21 cellular contexts compared by ENCODE assay signal in the genomic region with DNA sequence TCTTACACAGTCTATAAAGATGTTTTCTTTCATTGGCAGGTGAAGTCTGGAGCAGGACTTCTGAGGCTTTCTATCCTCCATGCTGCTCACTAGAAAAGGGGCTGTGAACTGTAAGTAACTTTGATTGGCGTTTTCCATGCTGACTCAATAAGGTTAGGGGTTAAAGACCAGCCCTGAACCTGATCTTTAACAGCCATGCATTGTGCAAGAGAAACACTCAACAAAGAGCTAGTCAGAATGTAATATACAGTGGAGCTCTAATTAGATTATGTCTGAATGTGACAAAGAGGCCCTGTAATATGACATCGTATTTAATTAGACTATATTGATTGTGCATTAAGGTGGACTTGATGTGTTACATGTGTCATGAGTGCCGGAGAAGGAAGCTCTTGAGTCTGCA.
"Had no signal": no experiment of that assay in that cellular context is flagged by ENCODE, and none has a peak within 500 bp of the region (broad histone marks: within the 10 kb centered on the region; RNA-seq: fewer than 3 reads in every experiment).

No MANE protein-coding gene starts in this region.

- H3K9me3 ChIP-seq: colonic mucosa, neutrophil, pancreas, spleen, thoracic aorta, upper lobe of right lung had no signal

- H3K27ac Mint-ChIP-seq: activated CD8-positive, alpha-beta T cell treated with anti-CD3 and anti-CD28 coated beads for 36 hours; activated T-helper 17 cell treated with anti-CD3 and anti-CD28 coated beads, Interleukin-2, amount 50 U/mL, for 72 hours; stimulated activated naive B cell treated with anti-CD40 and anti-IgM and Interleukin-4, amounts not matched to agents 10 μg/mL and 1 μg/mL and 100 μg/mL, for 72 hours; WTC11 had no signal

- FAIRE-seq: endometrium, frontal cortex, keratinocyte, pancreas, TTC549 had no signal

- DNase-seq: activated CD4-positive, alpha-beta T cell treated with anti-CD3 and anti-CD28 coated beads for 4 hours; activated CD8-positive, alpha-beta T cell treated with anti-CD3 and anti-CD28 coated beads for 36 hours; activated naive CD4-positive, alpha-beta T cell; activated T-cell treated with anti-CD3 and anti-CD28 coated beads, Interleukin-2, amount 50 U/mL, for 1 hour; central memory CD4-positive, alpha-beta T cell; colonic mucosa; head of caudate nucleus; left lung; mammary epithelial cell; pancreas; spleen; stimulated activated naive B cell treated with anti-CD40 and anti-IgM and Interleukin-4, amounts not matched to agents 10 μg/mL and 1 μg/mL and 100 μg/mL, for 72 hours; upper lobe of right lung had no signal

- H3K4me1 ChIP-seq: colonic mucosa, left lung, pancreas, upper lobe of right lung had no signal

- H3K4me1 Mint-ChIP-seq: activated T-helper 17 cell treated with anti-CD3 and anti-CD28 coated beads, Interleukin-2, amount 50 U/mL, for 72 hours; stimulated activated naive B cell treated with anti-CD40 and anti-IgM and Interleukin-4, amounts not matched to agents 10 μg/mL and 1 μg/mL and 100 μg/mL, for 72 hours had no signal

- H3K27me3 ChIP-seq: colonic mucosa, pancreas, upper lobe of right lung had no signal

- ATAC-seq: activated CD8-positive, alpha-beta T cell treated with anti-CD3 and anti-CD28 coated beads for 36 hours; activated T-helper 17 cell treated with anti-CD3 and anti-CD28 coated beads, Interleukin-2, amount 50 U/mL, for 72 hours; left lung; pancreas; stimulated activated naive B cell treated with anti-CD40 and anti-IgM and Interleukin-4, amounts not matched to agents 10 μg/mL and 1 μg/mL and 100 μg/mL, for 72 hours; upper lobe of right lung; WTC11 had no signal

- H3K9me3 Mint-ChIP-seq: activated CD8-positive, alpha-beta T cell treated with anti-CD3 and anti-CD28 coated beads for 36 hours; activated T-helper 17 cell treated with anti-CD3 and anti-CD28 coated beads, Interleukin-2, amount 50 U/mL, for 72 hours had no signal

- H3K4me3 ChIP-seq: colonic mucosa, left lung, pancreas, spleen, thoracic aorta, upper lobe of right lung had no signal

- H3K27ac ChIP-seq: colonic mucosa, left lung, neutrophil, pancreas, thoracic aorta, upper lobe of right lung had no signal

- H3K4me3 Mint-ChIP-seq: activated CD8-positive, alpha-beta T cell treated with anti-CD3 and anti-CD28 coated beads for 36 hours; activated T-helper 17 cell treated with anti-CD3 and anti-CD28 coated beads, Interleukin-2, amount 50 U/mL, for 72 hours; stimulated activated naive B cell treated with anti-CD40 and anti-IgM and Interleukin-4, amounts not matched to agents 10 μg/mL and 1 μg/mL and 100 μg/mL, for 72 hours; WTC11 had no signal

- H3K36me3 ChIP-seq: colonic mucosa, left lung, neutrophil, pancreas, spleen, thoracic aorta, upper lobe of right lung had no signal
